In genomic region chr7:4167385-4167910, GRCh38 we compare ENCODE assay signal across 33 cellular contexts.
"Had no signal": no experiment of that assay in that cellular context is flagged by ENCODE, and none has a peak within 500 bp of the region (broad histone marks: within the 10 kb centered on the region; RNA-seq: fewer than 3 reads in every experiment).

No MANE protein-coding gene starts in this region.

- H3K4me3 ChIP-seq: adrenal gland, body of pancreas, breast epithelium, SJSA1 had no signal

- H3K9me3 Mint-ChIP-seq: activated CD4-positive, alpha-beta T cell treated with anti-CD3 and anti-CD28 coated beads, Interleukin-2, amount 10 ng/mL, durations not matched to agents 7 days and 5 days; activated naive CD4-positive, alpha-beta T cell treated with anti-CD3 and anti-CD28 coated beads for 36 hours; activated naive CD4-positive, alpha-beta T cell treated with anti-CD3 and anti-CD28 coated beads, Interleukin-2, amount 50 U/mL, for 72 hours; activated T-cell treated with anti-CD3 and anti-CD28 coated beads, Interleukin-2, amount 50 U/mL, for 24 hours; T-helper 1 cell treated with Interleukin-12 subunit alpha and Interleukin-12 subunit beta and Interleukin-4 antibody, amounts not matched to agents 30 μg/mL and 1 μg/mL, for 36 hours; T-helper 2 cell treated with Interferon-gamma antibody and Interleukin-4, amounts not matched to agents 5 μg/mL and 100 μg/mL, for 36 hours; WTC11 had no signal

- H3K4me2 ChIP-seq: SK-N-SH had no signal

- H3K36me3 ChIP-seq: adrenal gland, breast epithelium, SJSA1 had no signal

- H3K4me1 ChIP-seq: adrenal gland, breast epithelium, SJSA1 had no signal

- H3K27me3 ChIP-seq: adrenal gland, body of pancreas, SJSA1 had no signal

- DNase-seq: activated CD4-positive, alpha-beta T cell treated with anti-CD3 and anti-CD28 coated beads for 36 hours; activated CD4-positive, alpha-beta T cell treated with anti-CD3 and anti-CD28 coated beads, Interleukin-2, amount 10 ng/mL, durations not matched to agents 7 days and 5 days; activated CD4-positive, alpha-beta T cell treated with anti-CD3 and anti-CD28 coated beads, Interleukin-2, amount 50 U/mL, for 48 hours; activated CD8-positive, alpha-beta T cell treated with anti-CD3 and anti-CD28 coated beads, Interleukin-2, amount 10 ng/mL, durations not matched to agents 7 days and 5 days; activated gamma-delta T cell treated with Interleukin-2 at 50 U/mL for 16 hours; activated naive CD4-positive, alpha-beta T cell treated with anti-CD3 and anti-CD28 coated beads for 36 hours; activated T-cell treated with anti-CD3 and anti-CD28 coated beads, Interleukin-2, amount 50 U/mL, for 24 hours; adrenal gland; Karpas-422; NCI-H1092 treated with DMSO at 0.1 percent for 48 hours; NCI-H1417; NCI-H146; NCI-H187; NCI-H2029 treated with DMSO at 0.1 percent for 48 hours; NCI-H2107; NCI-H2171; NCI-H510A; NCI-H748 treated with DMSO at 0.1 percent for 48 hours; NK-92 treated with Interleukin-12 subunit alpha and Interleukin-12 subunit beta, amount 100 ng/mL, for 24 hours; PC-3; SHP77 treated with DMSO at 0.1 percent for 48 hours; SK-N-SH had no signal

- FAIRE-seq: astrocyte, RCC 7860, TTC549 had no signal

- H3K27me3 Mint-ChIP-seq: activated CD4-positive, alpha-beta T cell treated with anti-CD3 and anti-CD28 coated beads for 36 hours; activated CD4-positive, alpha-beta T cell treated with anti-CD3 and anti-CD28 coated beads, Interleukin-2, amount 10 ng/mL, durations not matched to agents 7 days and 5 days; activated T-cell treated with anti-CD3 and anti-CD28 coated beads, Interleukin-2, amount 50 U/mL, for 24 hours had no signal

- H3K9me3 ChIP-seq: adrenal gland, body of pancreas, breast epithelium, SJSA1, SK-N-SH had no signal

- H3K4me1 Mint-ChIP-seq: activated CD4-positive, alpha-beta T cell treated with anti-CD3 and anti-CD28 coated beads for 36 hours; activated CD4-positive, alpha-beta T cell treated with anti-CD3 and anti-CD28 coated beads, Interleukin-2, amount 10 ng/mL, durations not matched to agents 7 days and 5 days had no signal

- H3K9ac ChIP-seq: SK-N-SH had no signal

- ATAC-seq: activated CD4-positive, alpha-beta T cell treated with anti-CD3 and anti-CD28 coated beads for 36 hours; activated CD4-positive, CD25-positive, alpha-beta regulatory T cell treated with anti-CD3 and anti-CD28 coated beads, Interleukin-2, amount 50 U/mL, for 24 hours; activated CD8-positive, alpha-beta T cell treated with anti-CD3 and anti-CD28 coated beads, Interleukin-2, amount 10 ng/mL, durations not matched to agents 7 days and 5 days; activated naive CD4-positive, alpha-beta T cell treated with anti-CD3 and anti-CD28 coated beads, Interleukin-2, amount 50 U/mL, for 72 hours; body of pancreas; PC-3 had no signal

- H3K4me3 Mint-ChIP-seq: activated CD4-positive, alpha-beta T cell treated with anti-CD3 and anti-CD28 coated beads for 36 hours; activated CD4-positive, alpha-beta T cell treated with anti-CD3 and anti-CD28 coated beads, Interleukin-2, amount 10 ng/mL, durations not matched to agents 7 days and 5 days; activated CD8-positive, alpha-beta T cell treated with anti-CD3 and anti-CD28 coated beads, Interleukin-2, amount 10 ng/mL, durations not matched to agents 7 days and 5 days; activated naive CD4-positive, alpha-beta T cell treated with anti-CD3 and anti-CD28 coated beads for 36 hours; activated T-cell treated with anti-CD3 and anti-CD28 coated beads, Interleukin-2, amount 50 U/mL, for 24 hours; T-helper 1 cell treated with Interleukin-12 subunit alpha and Interleukin-12 subunit beta and Interleukin-4 antibody, amounts not matched to agents 30 μg/mL and 1 μg/mL, for 36 hours; T-helper 2 cell treated with Interferon-gamma antibody and Interleukin-4, amounts not matched to agents 5 μg/mL and 100 μg/mL, for 36 hours; WTC11 had no signal

- H3K27ac ChIP-seq: adrenal gland, body of pancreas, breast epithelium, SJSA1 had no signal

- H3K27ac Mint-ChIP-seq: activated CD4-positive, alpha-beta T cell treated with anti-CD3 and anti-CD28 coated beads for 36 hours; activated CD4-positive, alpha-beta T cell treated with anti-CD3 and anti-CD28 coated beads, Interleukin-2, amount 10 ng/mL, durations not matched to agents 7 days and 5 days; activated CD8-positive, alpha-beta T cell treated with anti-CD3 and anti-CD28 coated beads, Interleukin-2, amount 10 ng/mL, durations not matched to agents 7 days and 5 days; activated naive CD4-positive, alpha-beta T cell treated with anti-CD3 and anti-CD28 coated beads for 36 hours; activated naive CD4-positive, alpha-beta T cell treated with anti-CD3 and anti-CD28 coated beads, Interleukin-2, amount 50 U/mL, for 72 hours; activated T-cell treated with anti-CD3 and anti-CD28 coated beads, Interleukin-2, amount 50 U/mL, for 24 hours; T-helper 1 cell treated with Interleukin-12 subunit alpha and Interleukin-12 subunit beta and Interleukin-4 antibody, amounts not matched to agents 30 μg/mL and 1 μg/mL, for 36 hours; T-helper 2 cell treated with Interferon-gamma antibody and Interleukin-4, amounts not matched to agents 5 μg/mL and 100 μg/mL, for 36 hours had no signal
